In the genomic region with DNA sequence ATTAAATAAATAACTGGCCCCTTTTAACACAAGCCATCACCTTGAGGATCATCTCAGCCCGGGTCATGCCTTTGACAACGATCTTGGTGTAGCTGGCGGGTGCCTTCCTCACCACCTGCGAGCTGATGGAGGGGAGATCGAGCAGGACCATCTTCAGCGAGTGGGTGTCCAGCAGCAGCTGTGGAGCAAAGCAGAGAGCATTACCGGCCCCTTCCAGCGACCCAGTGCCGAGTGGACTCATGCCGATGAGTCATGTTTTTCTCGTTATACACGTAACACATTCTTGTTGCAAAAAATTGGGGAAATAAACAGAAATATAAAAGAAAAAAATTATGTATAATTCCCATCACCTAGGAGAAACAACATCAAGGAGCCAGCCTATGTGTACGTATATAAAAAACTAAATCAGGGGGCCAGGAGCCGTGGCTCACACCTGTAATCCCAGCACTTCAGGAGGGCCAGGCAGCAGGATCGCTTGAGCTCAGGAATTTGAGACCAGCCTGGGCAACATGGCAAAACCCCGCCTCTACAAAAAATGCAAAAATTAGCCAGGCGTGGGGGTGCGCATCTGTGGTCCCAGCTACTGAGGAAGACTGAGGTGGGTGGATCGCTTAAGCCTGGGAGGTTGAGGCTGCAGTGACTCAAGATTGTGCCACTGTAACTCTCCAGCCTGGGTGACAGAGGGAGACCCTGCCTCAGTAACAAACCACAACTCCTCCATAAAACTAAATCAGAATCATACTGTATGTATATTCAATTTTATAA, we compare ENCODE assay signal across 27 cellular contexts.
DNase-seq lines count a peak whose midpoint lies in the region; ATAC-seq and TF ChIP-seq lines count a peak whose summit lies in the region.
"Had no signal": no experiment of that assay in that cellular context is flagged by ENCODE, and none has a peak within 500 bp of the region (broad histone marks: within the 10 kb centered on the region; RNA-seq: fewer than 3 reads in every experiment).

No MANE protein-coding gene starts in this region.

- peaks cover 31% of the 10 kb centered on the region for H3K36me3 Mint-ChIP-seq in chondrocyte (ENCODE audit: low read depth)

- H3K4me3 ChIP-seq in WERI-Rb-1 (ENCODE audit: low read depth, low read length) = no peak overlapping the region
- no peak overlapping the region for H3K4me3 ChIP-seq in neuronal stem cell (ENCODE audit: low read length in 2 of 2)
- H3K4me3 ChIP-seq: BLaER1, right lobe of liver had no signal

- peaks cover 19% of the 10 kb centered on the region for H3K36me3 ChIP-seq in WERI-Rb-1
- H3K36me3 ChIP-seq in neuronal stem cell (replicated peaks in 1 of 2; ENCODE audit: control insufficient read depth in 2 of 2, insufficient read depth in 2 of 2, low read length in 2 of 2) = peaks cover 13 to 48% of the 10 kb centered on the region in 2 donors

- H3K27ac Mint-ChIP-seq in chondrocyte (ENCODE audit: unreplicated experiment) = no peak overlapping the region
- H3K27ac Mint-ChIP-seq: activated T-cell treated with anti-CD3 and anti-CD28 coated beads, Interleukin-2, amount 50 U/mL, for 72 hours; T-helper 2 cell treated with Interferon-gamma antibody and Interleukin-4, amounts not matched to agents 5 μg/mL and 100 μg/mL, for 36 hours had no signal

- no peak overlapping the region for H2AFZ ChIP-seq in neuronal stem cell (ENCODE audit: low read length)

- WGBS in neuronal stem cell (ENCODE audit: extremely low coverage in 2 of 2, insufficient read length in 2 of 2, insufficient replicate concordance in 1 of 2), 2 donors = no CpG with 5 or more reads among the region's 19 CpGs

- TF ChIP-seq CTCF in WERI-Rb-1 (IDR thresholded peaks at IDR 0.05; ENCODE audit: low read depth, low read length) (no peak), chondrocyte (IDR thresholded peaks at IDR 0.05) (no peak)

- no peak overlapping the region for H3K4ac ChIP-seq in neuronal stem cell (ENCODE audit: low read length)

- no peak overlapping the region for H3K23ac ChIP-seq in neuronal stem cell (ENCODE audit: low read depth, low read length, poor library complexity)

- H4K8ac ChIP-seq in neuronal stem cell (ENCODE audit: low read depth, low read length) = no peak overlapping the region

- H3K27me3 ChIP-seq in WERI-Rb-1 (ENCODE audit: insufficient read depth, low read depth, severe bottlenecking) (no peaks in the 10 kb centered on the region), neuronal stem cell (ENCODE audit: control insufficient read depth in 3 of 3, insufficient read depth in 3 of 3, low read depth in 1 of 3, low read length in 3 of 3) (no peaks in the 10 kb centered on the region)
- H3K27me3 ChIP-seq: BLaER1, right lobe of liver had no signal

- no peaks in the 10 kb centered on the region for H3K79me1 ChIP-seq in neuronal stem cell (ENCODE audit: low read depth, low read length)

- no peak overlapping the region for H2BK12ac ChIP-seq in neuronal stem cell (ENCODE audit: low read length)

- peak; percentile 5 for DNase-seq in CD1c-positive myeloid dendritic cell (ENCODE audit: extremely low spot score)
- no peak for DNase-seq in WERI-Rb-1
- DNase-seq in dermis blood vessel endothelial cell = peak; percentile 34
- no peak for DNase-seq in neuronal stem cell (ENCODE audit: low spot score)
- DNase-seq in chondrocyte (ENCODE audit: low spot score) = no peak
- DNase-seq in head of caudate nucleus = no peak
- DNase-seq in SW 1271 (lab: John Stamatoyannopoulos, UW) = no peak
- DNase-seq: activated CD4-positive, alpha-beta T cell treated with anti-CD3 and anti-CD28 coated beads, Interleukin-2, amount 10 ng/mL, durations not matched to agents 24 days and 14 days; activated naive CD4-positive, alpha-beta T cell treated with Interleukin-2 at 50 U/mL for 16 hours; activated T-cell treated with anti-CD3 and anti-CD28 coated beads, Interleukin-2, amount 50 U/mL, for 72 hours; Caco-2; GDM1; HCEC 1CT; midbrain; NCI-H1436; NCI-H774; right lobe of liver; stimulated activated CD4-positive, alpha-beta T cell treated with anti-CD3 and anti-CD28 coated beads, Interleukin-4, amount 100 ng/mL, for 24 hours; trophoblast cell had no signal

- H3K18ac ChIP-seq in neuronal stem cell (ENCODE audit: low read length) = no peak overlapping the region

- intact Hi-C loops in head of caudate nucleus (cut with DNase I) = no loop called here

- H3K27me3 Mint-ChIP-seq in chondrocyte (ENCODE audit: low read depth) = no peaks in the 10 kb centered on the region
- H3K27me3 Mint-ChIP-seq: activated CD4-positive, alpha-beta T cell treated with anti-CD3 and anti-CD28 coated beads, Interleukin-2, amount 10 ng/mL, durations not matched to agents 24 days and 14 days had no signal

- no peak overlapping the region for H2BK5ac ChIP-seq in neuronal stem cell (ENCODE audit: low read length)

- no peaks in the 10 kb centered on the region for H3K9me3 Mint-ChIP-seq in chondrocyte (ENCODE audit: low read depth)
- H3K9me3 Mint-ChIP-seq: activated CD4-positive, alpha-beta T cell treated with anti-CD3 and anti-CD28 coated beads, Interleukin-2, amount 10 ng/mL, durations not matched to agents 24 days and 14 days; activated T-cell treated with anti-CD3 and anti-CD28 coated beads, Interleukin-2, amount 50 U/mL, for 72 hours; nephron; stimulated activated effector memory CD8-positive, alpha-beta T cell treated with anti-CD3 and anti-CD28 coated beads, Interleukin-12 subunit alpha, Interleukin-12 subunit beta, amount 100 ng/mL, for 72 hours; T-helper 2 cell treated with Interferon-gamma antibody and Interleukin-4, amounts not matched to agents 5 μg/mL and 100 μg/mL, for 36 hours had no signal

- H3K4me2 ChIP-seq in neuronal stem cell (ENCODE audit: insufficient read depth, low read length, poor library complexity, severe bottlenecking) = no peak overlapping the region
- H3K4me2 ChIP-seq: BLaER1, KMS-11 had no signal

- no peak overlapping the region for H3K4me3 Mint-ChIP-seq in chondrocyte (ENCODE audit: unreplicated experiment)
- H3K4me3 Mint-ChIP-seq: activated CD4-positive, alpha-beta T cell treated with anti-CD3 and anti-CD28 coated beads, Interleukin-2, amount 10 ng/mL, durations not matched to agents 24 days and 14 days; activated T-cell treated with anti-CD3 and anti-CD28 coated beads, Interleukin-2, amount 50 U/mL, for 72 hours; nephron; stimulated activated effector memory CD8-positive, alpha-beta T cell treated with anti-CD3 and anti-CD28 coated beads, Interleukin-12 subunit alpha, Interleukin-12 subunit beta, amount 100 ng/mL, for 72 hours; T-helper 2 cell treated with Interferon-gamma antibody and Interleukin-4, amounts not matched to agents 5 μg/mL and 100 μg/mL, for 36 hours had no signal

- no peak overlapping the region for H4K91ac ChIP-seq in neuronal stem cell (ENCODE audit: low read depth, low read length, poor library complexity)

- H3K9ac ChIP-seq in neuronal stem cell (ENCODE audit: low read depth, low read length, poor library complexity) = no peak overlapping the region
- H3K9ac ChIP-seq: BLaER1, KMS-11 had no signal

- no peak overlapping the region for H2BK15ac ChIP-seq in neuronal stem cell (ENCODE audit: low read length)

- no peak for ATAC-seq in GM21381 (IDR thresholded peaks at IDR 0.05; ENCODE audit: unreplicated experiment)
- ATAC-seq: activated T-cell treated with anti-CD3 and anti-CD28 coated beads, Interleukin-2, amount 50 U/mL, for 72 hours; right lobe of liver; stimulated activated effector memory CD8-positive, alpha-beta T cell treated with anti-CD3 and anti-CD28 coated beads, Interleukin-12 subunit alpha, Interleukin-12 subunit beta, amount 100 ng/mL, for 72 hours had no signal

- H2BK120ac ChIP-seq in neuronal stem cell (ENCODE audit: low read depth, low read length) = no peak overlapping the region

- no peak overlapping the region for H2AK5ac ChIP-seq in neuronal stem cell (ENCODE audit: low read depth, low read length)

- no peaks in the 10 kb centered on the region for H3K9me3 ChIP-seq in WERI-Rb-1 (ENCODE audit: severe bottlenecking)
- peaks cover 0 to 5% of the 10 kb centered on the region in 2 donors for H3K9me3 ChIP-seq in neuronal stem cell (replicated peaks in 1 of 2; ENCODE audit: control insufficient read depth in 2 of 2, insufficient read depth in 1 of 2, low read depth in 1 of 2, low read length in 2 of 2)
- H3K9me3 ChIP-seq: BLaER1, Caco-2, right lobe of liver had no signal

- H3K4me1 ChIP-seq in neuronal stem cell (ENCODE audit: control insufficient read depth in 2 of 2, insufficient read depth in 1 of 2, low read depth in 1 of 2, low read length in 2 of 2) = peaks cover 10 to 13% of the 10 kb centered on the region in 2 donors
- H3K4me1 ChIP-seq: BLaER1, Caco-2, right lobe of liver had no signal

- peak overlapping the region; percentile 42 for H3K14ac ChIP-seq in neuronal stem cell (ENCODE audit: low read length)

- peaks cover 16% of the 10 kb centered on the region for H3K4me1 Mint-ChIP-seq in chondrocyte (ENCODE audit: low read depth)

- H3K27ac ChIP-seq in WERI-Rb-1 (peak overlapping the region; percentile 52), neuronal stem cell (replicated peaks; ENCODE audit: low read length) (no peak overlapping the region)
- H3K27ac ChIP-seq: BLaER1, epithelial cell of prostate, KMS-11, right lobe of liver, RWPE1 had no signal

Comparison
In these comparisons a context has a peak if more than half of its experiments do, and no peak if none do; other contexts are left out.
1. DNase-seq: peak in CD1c-positive myeloid dendritic cell (single experiment) and dermis blood vessel endothelial cell (single experiment); none in WERI-Rb-1 (single experiment), neuronal stem cell (single experiment), chondrocyte (single experiment), head of caudate nucleus (0 of 42) and SW 1271 (0 of 2).